In the genomic region with DNA sequence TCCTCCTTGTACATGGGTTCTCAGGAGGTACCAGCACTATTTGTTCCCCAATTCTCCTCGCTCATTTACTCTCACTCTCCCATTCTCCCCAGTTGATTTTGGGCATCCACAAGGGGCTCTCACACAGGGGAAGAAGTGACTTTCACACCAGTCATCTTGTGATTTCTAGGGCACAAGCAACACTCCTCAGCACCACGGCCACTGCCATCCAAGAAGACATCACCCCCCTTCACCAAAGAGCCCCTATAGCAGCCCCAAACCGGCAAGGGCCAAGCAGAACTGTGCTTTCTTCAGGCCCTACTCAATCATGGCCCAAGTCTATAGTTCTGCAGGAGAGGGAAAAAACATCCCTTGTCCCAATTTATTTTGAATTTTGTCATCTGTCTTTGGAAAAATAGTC, we compare ENCODE assay signal across 1 cellular context.
TF ChIP-seq lines count a peak whose summit lies in the region.

No MANE protein-coding gene starts in this region.

TF ChIP-seq in IMR-90, 13 proteins besides CTCF, POLR2A, EP300 and RAD21 (continued from another document):
- TF ChIP-seq, protein P1, sequence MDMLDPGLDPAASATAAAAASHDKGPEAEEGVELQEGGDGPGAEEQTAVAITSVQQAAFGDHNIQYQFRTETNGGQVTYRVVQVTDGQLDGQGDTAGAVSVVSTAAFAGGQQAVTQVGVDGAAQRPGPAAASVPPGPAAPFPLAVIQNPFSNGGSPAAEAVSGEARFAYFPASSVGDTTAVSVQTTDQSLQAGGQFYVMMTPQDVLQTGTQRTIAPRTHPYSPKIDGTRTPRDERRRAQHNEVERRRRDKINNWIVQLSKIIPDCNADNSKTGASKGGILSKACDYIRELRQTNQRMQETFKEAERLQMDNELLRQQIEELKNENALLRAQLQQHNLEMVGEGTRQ (IDR thresholded peaks at IDR 0.05; ENCODE audit: low read depth, low read length): no peak
- TF ChIP-seq FOS (IDR thresholded peaks at IDR 0.05; ENCODE audit: low read depth, low read length) (no peak), MAZ (IDR thresholded peaks at IDR 0.05; ENCODE audit: borderline replicate concordance, low read depth, low read length) (no peak), MAFK (IDR thresholded peaks at IDR 0.05; ENCODE audit: low read depth, low read length) (no peak), CHD1 (IDR thresholded peaks at IDR 0.05; ENCODE audit: low read depth, low read length) (no peak), NFE2L2 (IDR thresholded peaks at IDR 0.05; ENCODE audit: low read depth, low read length) (no peak), RFX5 (IDR thresholded peaks at IDR 0.05; ENCODE audit: low read depth, low read length) (no peak), MXI1 (IDR thresholded peaks at IDR 0.05; ENCODE audit: borderline replicate concordance, low read depth, low read length) (no peak)
